ENCODE assay signal across 33 cellular contexts in the genomic region with DNA sequence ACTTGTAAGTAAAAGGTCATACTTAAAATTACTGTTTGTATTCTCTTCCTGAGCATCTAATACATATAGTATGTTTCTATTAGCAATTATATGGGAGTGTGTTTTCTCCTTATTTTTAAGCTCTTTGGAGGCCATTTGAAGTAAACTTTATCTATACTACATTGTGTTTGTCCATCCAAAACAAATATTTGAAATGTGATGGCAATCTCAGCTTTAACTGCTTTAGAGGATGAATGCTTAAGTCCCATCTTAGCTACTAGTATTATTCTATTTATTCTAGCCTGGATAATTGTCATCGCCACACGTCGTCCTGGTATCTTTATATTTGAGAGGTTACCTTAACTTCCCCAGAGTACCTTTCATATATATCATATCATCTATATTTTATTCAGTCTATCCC.
"Had no signal": no experiment of that assay in that cellular context is flagged by ENCODE, and none has a peak within 500 bp of the region (broad histone marks: within the 10 kb centered on the region; RNA-seq: fewer than 3 reads in every experiment).

No MANE protein-coding gene starts in this region.

- DNase-seq: Karpas-422, Kasumi-1, MG63, MM.1S, MV-4-11, NCI-H1048, NCI-H1092, NCI-H1092 treated with DMSO at 0.1 percent for 48 hours, NCI-H1105, NCI-H1105 treated with DMSO at 0.1 percent for 48 hours, NCI-H1417, NCI-H1417 treated with DMSO at 0.1 percent for 48 hours, NCI-H1436, NCI-H1436 treated with DMSO at 0.1 percent for 48 hours, NCI-H146, NCI-H1694, NCI-H1694 treated with DMSO at 0.1 percent for 48 hours, NCI-H187, NCI-H187 treated with DMSO at 0.1 percent for 48 hours, NCI-H2029, NCI-H2029 treated with DMSO at 0.1 percent for 48 hours, NCI-H2081, NCI-H2081 treated with DMSO at 0.1 percent for 48 hours, NCI-H2107, NCI-H2171, NCI-H2171 treated with DMSO at 0.1 percent for 48 hours, NCI-H2227 treated with DMSO at 0.1 percent for 48 hours, NCI-H226, NCI-H345, NCI-H446, NCI-H446 treated with DMSO at 0.1 percent for 48 hours, NCI-H510A, NCI-H510A treated with DMSO at 0.1 percent for 48 hours had no signal

- H3K4me3 ChIP-seq: MG63 had no signal
